Comparison of ENCODE assay signal across 25 cellular contexts in the genomic region with DNA sequence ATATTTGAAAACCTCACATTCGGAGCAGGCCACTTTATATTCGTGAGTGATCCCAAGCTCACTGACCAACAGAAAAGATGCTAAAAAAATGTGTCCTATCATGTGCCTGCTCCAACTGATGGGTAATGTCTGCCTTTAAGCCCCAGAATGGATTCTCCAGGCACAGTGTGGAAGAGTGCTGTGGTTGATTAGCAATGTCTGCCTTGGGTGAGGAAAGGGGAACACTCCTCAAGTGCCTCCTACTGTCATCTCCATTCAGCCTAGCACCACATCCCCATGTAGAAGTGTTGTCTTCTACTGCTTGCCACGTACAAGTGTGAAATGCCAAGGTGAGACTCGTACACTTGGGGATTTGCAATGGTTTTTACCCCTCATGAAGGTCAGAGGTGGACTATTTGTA.
"Had no signal": no experiment of that assay in that cellular context is flagged by ENCODE, and none has a peak within 500 bp of the region (broad histone marks: within the 10 kb centered on the region; RNA-seq: fewer than 3 reads in every experiment).

No MANE protein-coding gene starts in this region.

- DNase-seq: effector CD8-positive, alpha-beta T cell; erythroblast; hypothalamus; immature natural killer cell; left ventricle myocardium superior; lower lobe of right lung; naive thymus-derived CD8-positive, alpha-beta T cell; nephron progenitor cell; nucleus accumbens; stimulated activated CD4-positive, alpha-beta T cell treated with anti-CD3 and anti-CD28 coated beads, Interleukin-12 subunit alpha, Interleukin-12 subunit beta, amount 100 ng/mL, for 4 hours; stimulated activated CD4-positive, alpha-beta T cell treated with anti-CD3 and anti-CD28 coated beads, Interleukin-1b, Interleukin-23, amount 100 ng/mL, for 48 hours; stimulated activated CD4-positive, alpha-beta T cell treated with anti-CD3 and anti-CD28 coated beads, Interleukin-4, amount 100 ng/mL, for 1 hour; stimulated activated CD8-positive, alpha-beta memory T cell treated with anti-CD3 and anti-CD28 coated beads, Interleukin-4, amount 100 ng/mL, for 48 hours; stimulated activated naive CD4-positive, alpha-beta T cell; stimulated activated naive CD8-positive, alpha-beta T cell treated with anti-CD3 and anti-CD28 coated beads, Interleukin-15, amount 100 ng/mL, for 72 hours; transverse colon; upper lobe of right lung; uterus had no signal

- H3K36me3 ChIP-seq: prostate gland, transverse colon, uterus had no signal

- H3K4me3 ChIP-seq: lower lobe of right lung, prostate gland, right atrium auricular region, smooth muscle cell, suprapubic skin, transverse colon, upper lobe of right lung, uterus had no signal

- FAIRE-seq: frontal cortex, keratinocyte had no signal

- ATAC-seq: left ventricle myocardium superior; lower lobe of right lung; naive thymus-derived CD8-positive, alpha-beta T cell; sciatic nerve; stimulated activated naive CD8-positive, alpha-beta T cell treated with anti-CD3 and anti-CD28 coated beads, Interleukin-15, amount 100 ng/mL, for 72 hours; upper lobe of right lung had no signal

- H3K27me3 ChIP-seq: right atrium auricular region, suprapubic skin, transverse colon, upper lobe of right lung, uterus had no signal
